Comparison of ENCODE assay signal across 9 cellular contexts in genomic region chr1:51214615-51215131, GRCh38. TPM values are rescaled to one million over a fixed set of nuclear protein-coding genes. Genes with fewer than 3 reads are reported as not detected.
A peak's percentile ranks its signal among the peaks of the same experiment; 100 is the strongest.
DNase-seq lines count a peak whose midpoint lies in the region; ATAC-seq, FAIRE-seq and TF ChIP-seq lines count a peak whose summit lies in the region.
"Had no signal": no experiment of that assay in that cellular context is flagged by ENCODE, and none has a peak within 500 bp of the region (broad histone marks: within the 10 kb centered on the region; RNA-seq: fewer than 3 reads in every experiment).

No MANE protein-coding gene starts in this region.

- peak overlapping the region; percentile 60 for H3K4me2 ChIP-seq in Loucy (ENCODE audit: low read depth, low read length, poor library complexity, severe bottlenecking)
- peak overlapping the region; percentile 76 for H3K4me2 ChIP-seq in GM12878 (ENCODE audit: control insufficient read depth, insufficient read depth)

- H3K27ac ChIP-seq in GM12878 (ENCODE audit: control insufficient read depth, insufficient read depth) (no peak overlapping the region; the same call in 1 of the 2 replicates), prostate gland (no peak overlapping the region)

- H3F3A ChIP-seq in Loucy (ENCODE audit: low read depth): no peaks in the 10 kb centered on the region

- in situ Hi-C loops in GM12878 (cut with MboI): no loop called here

- FAIRE-seq in GM12878 (lab: Jason Lieb, UNC): peak; percentile 23
- FAIRE-seq: endothelial cell of umbilical vein had no signal

- SMC1A ChIA-PET in GM12878 (lab: Charles Lee; ENCODE audit: uncharacterized antibody, unreplicated experiment): interaction anchor here (0.8 to 2.1 kb wide), 4 partner anchors 16 to 82 kb away, joined by 3 to 6 read pairs (median 4); no protein-coding TSS in a partner anchor

- RAD21 ChIA-PET in GM12878 (lab: Charles Lee; ENCODE audit: unreplicated experiment): interaction anchor here (1.0 kb wide), 1 partner anchor 82 kb away, joined by 4 read pairs; no protein-coding TSS in a partner anchor

- TF ChIP-seq EP300 in GM12878 (IDR thresholded peaks at IDR 0.05; ENCODE audit: borderline replicate concordance in 1 of 2, control insufficient read depth in 1 of 2, low read depth in 2 of 2, low read length in 2 of 2): no peak

- peak; percentile 74 for ATAC-seq in activated CD8-positive, alpha-beta memory T cell treated with anti-CD3 and anti-CD28 coated beads, Interleukin-2, amount 10 ng/mL, durations not matched to agents 7 days and 5 days
- ATAC-seq in GM12878 (peak; percentile 79), Right ventricle myocardium superior (ENCODE audit: poor library complexity) (no peak)
- ATAC-seq in stimulated activated effector memory CD8-positive, alpha-beta T cell treated with anti-CD3 and anti-CD28 coated beads, Interleukin-12 subunit alpha, Interleukin-12 subunit beta, amount 100 ng/mL, for 72 hours: peak; percentile 78

- no peak overlapping the region for H2AFZ ChIP-seq in Loucy (ENCODE audit: low read length)
- H2AFZ ChIP-seq in GM12878 (ENCODE audit: control insufficient read depth, low read depth, low read length): peak overlapping the region; percentile 81

- H3K9me3 ChIP-seq in Loucy (ENCODE audit: insufficient read depth, low read depth, low read length) (no peaks in the 10 kb centered on the region), GM12878 (replicated peaks; ENCODE audit: control insufficient read depth, insufficient read depth, low read length) (no peaks in the 10 kb centered on the region), prostate gland (no peaks in the 10 kb centered on the region)

- no peaks in the 10 kb centered on the region for H3K36me3 Mint-ChIP-seq in activated CD8-positive, alpha-beta memory T cell treated with anti-CD3 and anti-CD28 coated beads, Interleukin-2, amount 10 ng/mL, durations not matched to agents 7 days and 5 days
- no peaks in the 10 kb centered on the region for H3K36me3 Mint-ChIP-seq in stimulated activated effector memory CD8-positive, alpha-beta T cell treated with anti-CD3 and anti-CD28 coated beads, Interleukin-12 subunit alpha, Interleukin-12 subunit beta, amount 100 ng/mL, for 72 hours

- H3K4me1 Mint-ChIP-seq in activated CD8-positive, alpha-beta memory T cell treated with anti-CD3 and anti-CD28 coated beads, Interleukin-2, amount 10 ng/mL, durations not matched to agents 7 days and 5 days: peaks cover 19% of the 10 kb centered on the region
- peaks cover 15% of the 10 kb centered on the region for H3K4me1 Mint-ChIP-seq in stimulated activated effector memory CD8-positive, alpha-beta T cell treated with anti-CD3 and anti-CD28 coated beads, Interleukin-12 subunit alpha, Interleukin-12 subunit beta, amount 100 ng/mL, for 72 hours

- H3K9me2 ChIP-seq in Loucy (replicated peaks; ENCODE audit: low read depth, low read length): no peaks in the 10 kb centered on the region

- H3K4me1 ChIP-seq in Loucy (ENCODE audit: insufficient read depth, low read length, poor library complexity, severe bottlenecking): peaks cover 27% of the 10 kb centered on the region
- H3K4me1 ChIP-seq in GM12878 (ENCODE audit: control insufficient read depth, insufficient read depth, low read length): peaks cover 11% of the 10 kb centered on the region
- no peaks in the 10 kb centered on the region for H3K4me1 ChIP-seq in prostate gland (replicated peaks)

- BruUV-seq in GM12878 (replicated peaks; lab: Mats Ljungman, UMichigan): no TSS peak

- no peaks in the 10 kb centered on the region for H3K79me2 ChIP-seq in Loucy (ENCODE audit: insufficient read depth, low read length)
- no peaks in the 10 kb centered on the region for H3K79me2 ChIP-seq in GM12878 (ENCODE audit: control insufficient read depth, insufficient read depth, low read length)

- CTCF ChIA-PET in activated CD8-positive, alpha-beta memory T cell treated with anti-CD3 and anti-CD28 coated beads, Interleukin-2, amount 10 ng/mL, durations not matched to agents 7 days and 5 days (lab: Charles Lee): interaction anchor here (1.0 to 2.6 kb wide), 4 partner anchors 12 to 342 kb away, joined by 3 to 10 read pairs (median 4); no protein-coding TSS in a partner anchor
- CTCF ChIA-PET in GM12878 (lab: Yijun Ruan, JAX): interaction anchor here (1.4 to 7.8 kb wide), 2 partner anchors 24 to 82 kb away, joined by 6 to 48 read pairs; no protein-coding TSS in a partner anchor

- no peak overlapping the region for H3K4me3 Mint-ChIP-seq in activated CD8-positive, alpha-beta memory T cell treated with anti-CD3 and anti-CD28 coated beads, Interleukin-2, amount 10 ng/mL, durations not matched to agents 7 days and 5 days
- H3K4me3 Mint-ChIP-seq in stimulated activated effector memory CD8-positive, alpha-beta T cell treated with anti-CD3 and anti-CD28 coated beads, Interleukin-12 subunit alpha, Interleukin-12 subunit beta, amount 100 ng/mL, for 72 hours: no peak overlapping the region

- TF ChIP-seq CTCF in Loucy (conservative IDR thresholded peaks at IDR 0.05; ENCODE audit: low read length) (no peak), GM12878 (IDR thresholded peaks at IDR 0.05 in 2 of 3, conservative IDR thresholded peaks at IDR 0.05 in 1 of 3; ENCODE audit: control insufficient read depth in 2 of 3, extremely low read depth in 1 of 3, insufficient read depth in 1 of 3, low read depth in 3 of 3, low read length in 3 of 3) (no peak), prostate gland (IDR thresholded peaks at IDR 0.05) (no peak)

- H4K20me1 ChIP-seq in Loucy (ENCODE audit: insufficient read depth, low read length, poor library complexity, severe bottlenecking) (no peaks in the 10 kb centered on the region), GM12878 (ENCODE audit: control insufficient read depth, insufficient read depth) (no peaks in the 10 kb centered on the region)

- H3K4me3 ChIP-seq in Loucy (ENCODE audit: low read length, poor library complexity, severe bottlenecking) (peak overlapping the region; percentile 40), GM12878 (no peak overlapping the region), prostate gland (no peak overlapping the region)

- no peaks in the 10 kb centered on the region for H3K27me3 Mint-ChIP-seq in activated CD8-positive, alpha-beta memory T cell treated with anti-CD3 and anti-CD28 coated beads, Interleukin-2, amount 10 ng/mL, durations not matched to agents 7 days and 5 days

- H3K9me3 Mint-ChIP-seq in activated CD8-positive, alpha-beta memory T cell treated with anti-CD3 and anti-CD28 coated beads, Interleukin-2, amount 10 ng/mL, durations not matched to agents 7 days and 5 days (ENCODE audit: low read depth): no peaks in the 10 kb centered on the region
- no peaks in the 10 kb centered on the region for H3K9me3 Mint-ChIP-seq in stimulated activated effector memory CD8-positive, alpha-beta T cell treated with anti-CD3 and anti-CD28 coated beads, Interleukin-12 subunit alpha, Interleukin-12 subunit beta, amount 100 ng/mL, for 72 hours

- peak overlapping the region; percentile 66 for H3K27ac Mint-ChIP-seq in activated CD8-positive, alpha-beta memory T cell treated with anti-CD3 and anti-CD28 coated beads, Interleukin-2, amount 10 ng/mL, durations not matched to agents 7 days and 5 days
- H3K27ac Mint-ChIP-seq in stimulated activated effector memory CD8-positive, alpha-beta T cell treated with anti-CD3 and anti-CD28 coated beads, Interleukin-12 subunit alpha, Interleukin-12 subunit beta, amount 100 ng/mL, for 72 hours: peak overlapping the region; percentile 2

- 23% methylated on average over 7 of the region's 7 CpGs for WGBS in GM12878 (ENCODE audit: insufficient coverage, insufficient replicate concordance, low lambda C conversion rate, missing lambda C conversion rate)
- 21% methylated on average over 7 of the region's 7 CpGs for WGBS in prostate gland

- H3K27me3 ChIP-seq in Loucy (ENCODE audit: insufficient read depth, low read length, poor library complexity, severe bottlenecking) (no peaks in the 10 kb centered on the region), GM12878 (replicated peaks in 1 of 2; ENCODE audit: control insufficient read depth in 2 of 2, insufficient read depth in 2 of 2, low read length in 1 of 2) (no peaks in the 10 kb centered on the region), prostate gland (replicated peaks; ENCODE audit: insufficient read depth) (no peaks in the 10 kb centered on the region)

- TF ChIP-seq RAD21 in GM12878 (IDR thresholded peaks at IDR 0.05; ENCODE audit: insufficient read depth, low read depth, low read length): no peak

- no peak for TF ChIP-seq POLR2A in GM12878 (IDR thresholded peaks at IDR 0.05; ENCODE audit: low read depth, low read length)
- no peak for TF ChIP-seq POLR2A in prostate gland (IDR thresholded peaks at IDR 0.05)

- DNase-seq in activated CD8-positive, alpha-beta memory T cell treated with anti-CD3 and anti-CD28 coated beads, Interleukin-2, amount 10 ng/mL, durations not matched to agents 7 days and 5 days: peak; percentile 50
- DNase-seq in activated CD8-positive, alpha-beta memory T cell treated with anti-CD3 and anti-CD28 coated beads, Interleukin-2, amount 50 U/mL, for 4 hours: no peak
- DNase-seq in GM12878 (ENCODE audit: low read depth, low spot score) (no peak), prostate gland (ENCODE audit: low spot score) (no peak), Right ventricle myocardium superior (no peak), NCI-H146 treated with DMSO at 0.1 percent for 48 hours (lab: John Stamatoyannopoulos, UW; ENCODE audit: unreplicated experiment) (no peak)
- peak in 1 of 2 donors; percentile 52 for DNase-seq in stimulated activated effector memory CD8-positive, alpha-beta T cell treated with anti-CD3 and anti-CD28 coated beads, Interleukin-12 subunit alpha, Interleukin-12 subunit beta, amount 100 ng/mL, for 72 hours (ENCODE audit: low spot score in 2 of 2)

- peak overlapping the region; percentile 3 for H3K9ac ChIP-seq in Loucy (ENCODE audit: low read depth, low read length, poor library complexity, severe bottlenecking)
- H3K9ac ChIP-seq in GM12878 (ENCODE audit: control insufficient read depth, insufficient read depth, low read length): no peak overlapping the region

- intact Hi-C loops in GM12878 (cut with micrococcal nuclease; ENCODE audit: unreplicated experiment) (no loop called here), prostate gland (cut with DNase I) (no loop called here), Right ventricle myocardium superior (cut with DNase I) (no loop called here)

- no peaks in the 10 kb centered on the region for H3K36me3 ChIP-seq in Loucy (ENCODE audit: insufficient read depth, low read length)
- no peaks in the 10 kb centered on the region for H3K36me3 ChIP-seq in GM12878 (ENCODE audit: control insufficient read depth in 2 of 2, insufficient read depth in 2 of 2, low read length in 1 of 2)
- no peaks in the 10 kb centered on the region for H3K36me3 ChIP-seq in prostate gland

- POLR2A ChIA-PET in GM12878 (lab: Charles Lee): no interaction called here

RNA-seq across cellular contexts. Expression of gene RNF11, which starts 21.4 kb away (rescaled TPM):
- 10 to 100 TPM; 26.4 to 35.5 TPM for total RNA-seq in activated CD8-positive, alpha-beta memory T cell treated with anti-CD3 and anti-CD28 coated beads, Interleukin-2, amount 10 ng/mL, durations not matched to agents 7 days and 5 days
- 17.8 and 18.0 TPM in 2 replicates for total RNA-seq in GM12878 (2013; cell fraction: nucleolus; rRNA removed)
- 36.6 and 42.0 TPM in 2 replicates for total RNA-seq in GM12878 (2014; rRNA removed)
- total RNA-seq in GM12878 (2014; rRNA removed; fragmentation: Illumina TruSeq; extraction: Trizol): 34.9 and 35.4 TPM in 2 replicates
- total RNA-seq in GM12878 (2021): 29.8 and 32.1 TPM in 2 replicates
- 17.2 TPM for polyA plus RNA-seq in GM12878 (2011; ENCODE audit: low read depth)
- 37.5 and 44.2 TPM in 2 replicates for polyA plus RNA-seq in GM12878 (2011; rRNA removed)
- polyA plus RNA-seq in GM12878 (2011; cell fraction: cytosol; rRNA removed): 16.2 and 25.1 TPM in 2 replicates
- polyA plus RNA-seq in GM12878 (2011; cell fraction: nucleus; rRNA removed): 10.8 and 11.7 TPM in 2 replicates
- 24.6 and 27.9 TPM in 2 replicates for polyA plus RNA-seq in GM12878 (2012)
- 40.1 and 43.6 TPM in 2 replicates for polyA plus RNA-seq in GM12878 (2014; fragmentation: Illumina TruSeq; extraction: Trizol)
- 10 to 100 TPM in 1 of 2 experiments, 1 to 10 TPM in 1; 9.5 to 14.5 TPM for polyA plus RNA-seq in GM12878 (2014; fragmentation: Nextera tagmentation; extraction: Ambion mirVana)
- 34.9 and 35.2 TPM in 2 replicates for polyA plus RNA-seq in GM12878 (2014; rRNA removed)
- 10 to 100 TPM; 22.1 to 22.8 TPM for polyA plus RNA-seq in GM12878 (2016; fragmentation: Nextera tagmentation; extraction: Ambion mirVana)
- polyA minus RNA-seq in GM12878 (2011; rRNA and poly(A)+ RNA removed): 56.9 and 59.0 TPM in 2 replicates
- 12.0 and 18.6 TPM in 2 replicates for polyA minus RNA-seq in GM12878 (2011; cell fraction: cytosol; rRNA and poly(A)+ RNA removed)
- polyA minus RNA-seq in GM12878 (2011; cell fraction: nucleus; rRNA and poly(A)+ RNA removed): 3.4 and 5.3 TPM in 2 replicates
- total RNA-seq in prostate gland: 10 to 100 TPM; 75.1 to 81.5 TPM
- 106 TPM for total RNA-seq in Right ventricle myocardium superior
